In the genomic region with DNA sequence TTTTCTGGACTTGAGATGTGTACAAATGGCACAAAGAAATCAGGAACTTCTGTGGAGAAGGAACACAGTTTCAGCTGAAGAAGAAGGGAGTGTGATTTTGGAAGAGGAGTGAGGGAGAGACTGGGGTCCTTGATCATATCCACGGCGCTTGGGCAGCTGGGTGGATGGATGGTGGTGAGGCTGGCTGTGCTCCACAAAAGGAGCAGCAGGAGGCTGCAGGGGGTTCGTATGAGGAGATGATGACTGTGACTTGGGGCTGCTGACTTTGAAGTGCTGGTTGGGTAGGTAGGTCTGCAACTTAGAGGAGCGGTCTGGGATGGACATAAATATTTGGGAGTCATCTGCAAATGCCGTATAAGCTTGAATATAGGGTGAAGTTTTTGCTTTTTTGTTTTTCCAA, we compare ENCODE assay signal across 1 cellular context.
TF ChIP-seq lines count a peak whose summit lies in the region.

No MANE protein-coding gene starts in this region.

TF ChIP-seq in K562, 482 proteins besides CTCF, POLR2A, EP300 and RAD21:
- TF ChIP-seq ASH1L (IDR thresholded peaks at IDR 0.05; ENCODE audit: borderline replicate concordance, low read depth, partially characterized antibody) (no peak), ZSCAN29 (IDR thresholded peaks at IDR 0.05) (no peak), MYC (IDR thresholded peaks at IDR 0.05; ENCODE audit: low read depth, low read length) (no peak), MYC (CRISPR knock-in tag; IDR thresholded peaks at IDR 0.05; ENCODE audit: borderline replicate concordance, low read depth) (no peak), SIN3A (IDR thresholded peaks at IDR 0.05; ENCODE audit: borderline replicate concordance in 2 of 2, control insufficient read depth in 1 of 2, low read depth in 2 of 2, low read length in 2 of 2) (no peak), SRSF9 (IDR thresholded peaks at IDR 0.05; ENCODE audit: borderline replicate concordance, low read depth, low read length) (no peak), ZNF146 (CRISPR knock-in tag; IDR thresholded peaks at IDR 0.05; ENCODE audit: unreplicated experiment) (no peak), SRF (CRISPR knock-in tag; IDR thresholded peaks at IDR 0.05) (no peak), ZBTB7A (IDR thresholded peaks at IDR 0.05; ENCODE audit: borderline replicate concordance, control insufficient read depth, low read depth, low read length) (no peak), PCBP1 (IDR thresholded peaks at IDR 0.05; ENCODE audit: low read depth, low read length, poor library complexity, severe bottlenecking) (no peak)
- TF ChIP-seq, protein P1, sequence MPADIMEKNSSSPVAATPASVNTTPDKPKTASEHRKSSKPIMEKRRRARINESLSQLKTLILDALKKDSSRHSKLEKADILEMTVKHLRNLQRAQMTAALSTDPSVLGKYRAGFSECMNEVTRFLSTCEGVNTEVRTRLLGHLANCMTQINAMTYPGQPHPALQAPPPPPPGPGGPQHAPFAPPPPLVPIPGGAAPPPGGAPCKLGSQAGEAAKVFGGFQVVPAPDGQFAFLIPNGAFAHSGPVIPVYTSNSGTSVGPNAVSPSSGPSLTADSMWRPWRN (IDR thresholded peaks at IDR 0.05; ENCODE audit: low read depth), result no peak
- TF ChIP-seq, protein P2, sequence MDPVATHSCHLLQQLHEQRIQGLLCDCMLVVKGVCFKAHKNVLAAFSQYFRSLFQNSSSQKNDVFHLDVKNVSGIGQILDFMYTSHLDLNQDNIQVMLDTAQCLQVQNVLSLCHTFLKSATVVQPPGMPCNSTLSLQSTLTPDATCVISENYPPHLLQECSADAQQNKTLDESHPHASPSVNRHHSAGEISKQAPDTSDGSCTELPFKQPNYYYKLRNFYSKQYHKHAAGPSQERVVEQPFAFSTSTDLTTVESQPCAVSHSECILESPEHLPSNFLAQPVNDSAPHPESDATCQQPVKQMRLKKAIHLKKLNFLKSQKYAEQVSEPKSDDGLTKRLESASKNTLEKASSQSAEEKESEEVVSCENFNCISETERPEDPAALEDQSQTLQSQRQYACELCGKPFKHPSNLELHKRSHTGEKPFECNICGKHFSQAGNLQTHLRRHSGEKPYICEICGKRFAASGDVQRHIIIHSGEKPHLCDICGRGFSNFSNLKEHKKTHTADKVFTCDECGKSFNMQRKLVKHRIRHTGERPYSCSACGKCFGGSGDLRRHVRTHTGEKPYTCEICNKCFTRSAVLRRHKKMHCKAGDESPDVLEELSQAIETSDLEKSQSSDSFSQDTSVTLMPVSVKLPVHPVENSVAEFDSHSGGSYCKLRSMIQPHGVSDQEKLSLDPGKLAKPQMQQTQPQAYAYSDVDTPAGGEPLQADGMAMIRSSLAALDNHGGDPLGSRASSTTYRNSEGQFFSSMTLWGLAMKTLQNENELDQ (CRISPR knock-in tag; IDR thresholded peaks at IDR 0.05; ENCODE audit: borderline replicate concordance), result no peak
- TF ChIP-seq, protein P3, sequence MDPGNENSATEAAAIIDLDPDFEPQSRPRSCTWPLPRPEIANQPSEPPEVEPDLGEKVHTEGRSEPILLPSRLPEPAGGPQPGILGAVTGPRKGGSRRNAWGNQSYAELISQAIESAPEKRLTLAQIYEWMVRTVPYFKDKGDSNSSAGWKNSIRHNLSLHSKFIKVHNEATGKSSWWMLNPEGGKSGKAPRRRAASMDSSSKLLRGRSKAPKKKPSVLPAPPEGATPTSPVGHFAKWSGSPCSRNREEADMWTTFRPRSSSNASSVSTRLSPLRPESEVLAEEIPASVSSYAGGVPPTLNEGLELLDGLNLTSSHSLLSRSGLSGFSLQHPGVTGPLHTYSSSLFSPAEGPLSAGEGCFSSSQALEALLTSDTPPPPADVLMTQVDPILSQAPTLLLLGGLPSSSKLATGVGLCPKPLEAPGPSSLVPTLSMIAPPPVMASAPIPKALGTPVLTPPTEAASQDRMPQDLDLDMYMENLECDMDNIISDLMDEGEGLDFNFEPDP (CRISPR knock-in tag; IDR thresholded peaks at IDR 0.05), result no peak
- TF ChIP-seq, protein P4, sequence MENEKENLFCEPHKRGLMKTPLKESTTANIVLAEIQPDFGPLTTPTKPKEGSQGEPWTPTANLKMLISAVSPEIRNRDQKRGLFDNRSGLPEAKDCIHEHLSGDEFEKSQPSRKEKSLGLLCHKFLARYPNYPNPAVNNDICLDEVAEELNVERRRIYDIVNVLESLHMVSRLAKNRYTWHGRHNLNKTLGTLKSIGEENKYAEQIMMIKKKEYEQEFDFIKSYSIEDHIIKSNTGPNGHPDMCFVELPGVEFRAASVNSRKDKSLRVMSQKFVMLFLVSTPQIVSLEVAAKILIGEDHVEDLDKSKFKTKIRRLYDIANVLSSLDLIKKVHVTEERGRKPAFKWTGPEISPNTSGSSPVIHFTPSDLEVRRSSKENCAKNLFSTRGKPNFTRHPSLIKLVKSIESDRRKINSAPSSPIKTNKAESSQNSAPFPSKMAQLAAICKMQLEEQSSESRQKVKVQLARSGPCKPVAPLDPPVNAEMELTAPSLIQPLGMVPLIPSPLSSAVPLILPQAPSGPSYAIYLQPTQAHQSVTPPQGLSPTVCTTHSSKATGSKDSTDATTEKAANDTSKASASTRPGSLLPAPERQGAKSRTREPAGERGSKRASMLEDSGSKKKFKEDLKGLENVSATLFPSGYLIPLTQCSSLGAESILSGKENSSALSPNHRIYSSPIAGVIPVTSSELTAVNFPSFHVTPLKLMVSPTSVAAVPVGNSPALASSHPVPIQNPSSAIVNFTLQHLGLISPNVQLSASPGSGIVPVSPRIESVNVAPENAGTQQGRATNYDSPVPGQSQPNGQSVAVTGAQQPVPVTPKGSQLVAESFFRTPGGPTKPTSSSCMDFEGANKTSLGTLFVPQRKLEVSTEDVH (IDR thresholded peaks at IDR 0.05; ENCODE audit: low read depth, partially characterized antibody), result no peak
